In the genomic region with DNA sequence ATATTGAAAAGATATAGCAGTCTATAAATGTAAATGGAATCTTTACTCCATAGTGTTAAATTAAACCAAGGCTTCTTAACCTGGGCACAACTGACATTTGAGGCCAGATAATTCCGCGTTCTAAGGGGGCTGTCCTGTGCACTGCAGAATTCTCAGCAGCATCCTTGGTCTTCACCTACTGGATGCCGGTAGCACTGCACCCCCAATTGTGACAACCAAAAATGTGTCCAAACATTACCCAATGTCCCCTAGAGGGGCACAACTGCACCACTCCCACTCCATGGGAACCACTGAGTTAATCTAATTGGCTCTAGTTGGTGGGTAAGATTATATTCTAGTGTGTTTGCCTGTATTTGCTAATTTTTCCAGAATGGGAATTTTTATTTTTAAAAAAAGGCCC, we compare ENCODE assay signal across 13 cellular contexts. TPM values are rescaled to one million over a fixed set of nuclear protein-coding genes. Genes with fewer than 3 reads are reported as not detected.
DNase-seq lines count a peak whose midpoint lies in the region; ATAC-seq and TF ChIP-seq lines count a peak whose summit lies in the region.
"Had no signal": no experiment of that assay in that cellular context is flagged by ENCODE, and none has a peak within 500 bp of the region (broad histone marks: within the 10 kb centered on the region; RNA-seq: fewer than 3 reads in every experiment).

No MANE protein-coding gene starts in this region.

- peaks cover 24 to 88% of the 10 kb centered on the region in 2 donors for H3K36me3 Mint-ChIP-seq in CD14-positive monocyte

- peak; percentile 49 for ATAC-seq in GM18517 (IDR thresholded peaks at IDR 0.05; ENCODE audit: unreplicated experiment)
- ATAC-seq in foreskin keratinocyte: no peak
- ATAC-seq in HG02623 (IDR thresholded peaks at IDR 0.05; ENCODE audit: unreplicated experiment): no peak
- ATAC-seq: left lobe of liver had no signal

- H3K4me1 Mint-ChIP-seq in CD14-positive monocyte: peaks cover 7% of the 10 kb centered on the region

- no peak overlapping the region for H3K27ac Mint-ChIP-seq in CD14-positive monocyte

- intact Hi-C loops in CD14-positive monocyte (cut with micrococcal nuclease): no loop called here

- TF ChIP-seq CTCF in CD14-positive monocyte (IDR thresholded peaks at IDR 0.05): peak; percentile 24
- peak; percentile 14 for TF ChIP-seq CTCF in foreskin keratinocyte (conservative IDR thresholded peaks at IDR 0.05)

- H3K9me3 Mint-ChIP-seq in CD14-positive monocyte: peaks cover 0 to under 1% (median 0%) of the 10 kb centered on the region in 7 donors

- no peaks in the 10 kb centered on the region for H3K27me3 ChIP-seq in foreskin keratinocyte

- no peak overlapping the region for H3K27ac ChIP-seq in foreskin keratinocyte

- no peak overlapping the region for H3K4me3 Mint-ChIP-seq in CD14-positive monocyte

- no peaks in the 10 kb centered on the region for H3K4me1 ChIP-seq in foreskin keratinocyte

- no peak for DNase-seq in CD14-positive monocyte (ENCODE audit: low spot score)
- peak; percentile 1 for DNase-seq in SK-N-DZ (ENCODE audit: low spot score)
- DNase-seq in foreskin keratinocyte: no peak
- DNase-seq in NCI-H345 treated with DMSO at 0.1 percent for 48 hours (lab: John Stamatoyannopoulos, UW; ENCODE audit: unreplicated experiment): no peak
- DNase-seq in NCI-H1930 (lab: John Stamatoyannopoulos, UW): no peak
- DNase-seq in SHP77 (lab: John Stamatoyannopoulos, UW): no peak
- DNase-seq: activated CD4-positive, CD25-positive, alpha-beta regulatory T cell; amniotic stem cell; EL; NCI-H1092 had no signal

- peaks cover 0 to 22% (median 0%) of the 10 kb centered on the region in 3 donors for H3K27me3 Mint-ChIP-seq in CD14-positive monocyte (ENCODE audit: low read depth in 3 of 3)

RNA-seq across cellular contexts. Expression of a gene that starts 16.6 kb away (rescaled TPM):
- 100 to 1,000 TPM; 806 to 851 TPM for polyA plus RNA-seq in CD14-positive monocyte
- 105 and 151 TPM in 2 replicates for polyA plus RNA-seq in SK-N-DZ (2014; cell fraction: cytosol; rRNA removed)
- 67.9 and 88.9 TPM in 2 replicates for polyA plus RNA-seq in SK-N-DZ (2014; cell fraction: nucleus; rRNA removed)
- 11.9 and 12.5 TPM in 2 replicates for total RNA-seq in foreskin keratinocyte
- polyA plus RNA-seq in foreskin keratinocyte: 4.3 and 5.6 TPM in 2 replicates

RNA-seq across cellular contexts. Expression of a gene that starts 47.7 kb away (rescaled TPM):
- polyA plus RNA-seq in CD14-positive monocyte: 10 to 100 TPM in 1 of 2 donors, 1 to 10 TPM in 1; 9.3 to 11.2 TPM
- polyA plus RNA-seq in SK-N-DZ (2014; cell fraction: cytosol; rRNA removed): 2.8 and 3.0 TPM in 2 replicates
- 5.3 and 6.1 TPM in 2 replicates for polyA plus RNA-seq in SK-N-DZ (2014; cell fraction: nucleus; rRNA removed)
- 5.7 and 5.9 TPM in 2 replicates for total RNA-seq in foreskin keratinocyte
- polyA plus RNA-seq in foreskin keratinocyte: 6.9 and 7.2 TPM in 2 replicates

Comparison
In these comparisons a context has a peak if more than half of its experiments do, and no peak if none do; other contexts are left out.
1. RNA of a gene that starts 16.6 kb away (polyA plus RNA-seq): 806 to 851 TPM in CD14-positive monocyte; 4.3 to 5.6 TPM in foreskin keratinocyte; every median in the first group is over 100 times any median in the second.